In genomic region chr2:121809607-121810006, GRCh38 we compare ENCODE assay signal across 23 cellular contexts. TPM values are rescaled to one million over a fixed set of nuclear protein-coding genes. Genes with fewer than 3 reads are reported as not detected.
DNase-seq lines count a peak whose midpoint lies in the region; ATAC-seq, FAIRE-seq and TF ChIP-seq lines count a peak whose summit lies in the region.
"Had no signal": no experiment of that assay in that cellular context is flagged by ENCODE, and none has a peak within 500 bp of the region (broad histone marks: within the 10 kb centered on the region; RNA-seq: fewer than 3 reads in every experiment).

No MANE protein-coding gene starts in this region.

- no peak overlapping the region for H3K18ac ChIP-seq in H1 (ENCODE audit: extremely low read depth, low read length)

- no peak overlapping the region for H2AFZ ChIP-seq in H1 (ENCODE audit: low read length)

- H2BK5ac ChIP-seq in H1 (ENCODE audit: low read depth, low read length), result no peak overlapping the region; the same call in 1 of the 2 replicates

- ATAC-seq in HG03135 (IDR thresholded peaks at IDR 0.05; ENCODE audit: unreplicated experiment), result no peak
- no peak for ATAC-seq in activated naive CD8-positive, alpha-beta T cell treated with anti-CD3 and anti-CD28 coated beads, Interleukin-2, amount 50 U/mL, for 24 hours
- ATAC-seq: Panc1, T-cell had no signal

- H3K27me3 Mint-ChIP-seq in activated naive CD8-positive, alpha-beta T cell treated with anti-CD3 and anti-CD28 coated beads, Interleukin-2, amount 50 U/mL, for 24 hours, result peaks cover 14% of the 10 kb centered on the region
- peaks cover 6% of the 10 kb centered on the region for H3K27me3 Mint-ChIP-seq in activated CD4-positive, alpha-beta T cell treated with anti-CD3 and anti-CD28 coated beads, Interleukin-2, amount 10 ng/mL, durations not matched to agents 24 days and 14 days

- no peak overlapping the region for H4K8ac ChIP-seq in H1 (ENCODE audit: extremely low read depth, insufficient read depth, low read length)

- DNase-seq in NCI-H510A treated with DMSO at 0.1 percent for 48 hours (lab: John Stamatoyannopoulos, UW) (peak; percentile 20), NCI-H510A (lab: John Stamatoyannopoulos, UW) (no peak), H1 (ENCODE audit: low read depth in 1 of 2, low spot score in 2 of 2) (no peak), myocyte (ENCODE audit: low read depth) (peak; percentile 86), cerebellar nuclear complex (lab: John Stamatoyannopoulos, UW) (no peak)
- DNase-seq in activated naive CD8-positive, alpha-beta T cell treated with anti-CD3 and anti-CD28 coated beads, Interleukin-2, amount 50 U/mL, for 24 hours, result no peak
- no peak for DNase-seq in activated CD4-positive, alpha-beta T cell treated with anti-CD3 and anti-CD28 coated beads, Interleukin-2, amount 10 ng/mL, durations not matched to agents 24 days and 14 days
- DNase-seq: BE2C; CD4-positive, alpha-beta T cell; GOT3; HFFc6; NCI-H1048; NCI-H1436 treated with DMSO at 0.1 percent for 48 hours; NCI-H2081 treated with DMSO at 0.1 percent for 48 hours; NCI-H345; NCI-H748 treated with DMSO at 0.1 percent for 48 hours; Right ventricle myocardium superior; T-cell had no signal

- H3K9me3 ChIP-seq in H1 (ENCODE audit: insufficient read depth in 2 of 2, low read depth in 1 of 2, low read length in 1 of 2), result no peaks in the 10 kb centered on the region
- H3K9me3 ChIP-seq: BE2C had no signal

- peaks cover 1 to 14% (median 6%) of the 10 kb centered on the region in 4 experiments; a peak in 5 of 7 replicates for H3K4me1 ChIP-seq in H1 (replicated peaks in 1 of 4; ENCODE audit: control insufficient read depth in 3 of 4, insufficient read depth in 4 of 4, low read length in 3 of 4)

- no peak for FAIRE-seq in H1 (lab: Jason Lieb, UNC)

- no peaks in the 10 kb centered on the region for H3K79me2 ChIP-seq in H1 (ENCODE audit: control insufficient read depth in 1 of 2, insufficient read depth in 2 of 2, low read length in 2 of 2)

- no peak overlapping the region for H3K4ac ChIP-seq in H1 (replicated peaks; ENCODE audit: insufficient read length, low read depth, low read length)

- H2AK5ac ChIP-seq in H1 (ENCODE audit: low read depth, low read length), result no peak overlapping the region

- no peaks in the 10 kb centered on the region for H3K9me3 Mint-ChIP-seq in activated naive CD8-positive, alpha-beta T cell treated with anti-CD3 and anti-CD28 coated beads, Interleukin-2, amount 50 U/mL, for 24 hours
- no peaks in the 10 kb centered on the region for H3K9me3 Mint-ChIP-seq in activated CD4-positive, alpha-beta T cell treated with anti-CD3 and anti-CD28 coated beads, Interleukin-2, amount 10 ng/mL, durations not matched to agents 24 days and 14 days
- H3K9me3 Mint-ChIP-seq: CD4-positive, alpha-beta T cell; HFFc6; T-cell had no signal

- no peak overlapping the region for H2BK15ac ChIP-seq in H1 (ENCODE audit: low read length)

- peaks cover 15% of the 10 kb centered on the region for H3K4me1 Mint-ChIP-seq in activated naive CD8-positive, alpha-beta T cell treated with anti-CD3 and anti-CD28 coated beads, Interleukin-2, amount 50 U/mL, for 24 hours
- no peaks in the 10 kb centered on the region for H3K4me1 Mint-ChIP-seq in activated CD4-positive, alpha-beta T cell treated with anti-CD3 and anti-CD28 coated beads, Interleukin-2, amount 10 ng/mL, durations not matched to agents 24 days and 14 days

- no peak for TF ChIP-seq POLR2A in H1 (IDR thresholded peaks at IDR 0.05; ENCODE audit: control extremely low read depth in 1 of 2, low read depth in 2 of 2, low read length in 2 of 2)

- H3K23me2 ChIP-seq in H1 (ENCODE audit: low read depth, low read length), result no peaks in the 10 kb centered on the region

- H2BK120ac ChIP-seq in H1 (replicated peaks; ENCODE audit: low read depth, low read length), result no peak overlapping the region

- 80% methylated on average over 4 of the region's 4 CpGs; no CpG with 5 or more reads in 1 of the 2 experiments for WGBS in H1 (ENCODE audit: extremely low coverage in 1 of 2, insufficient coverage in 1 of 2, insufficient read length in 1 of 2, insufficient replicate concordance in 2 of 2, low coverage in 1 of 2, low lambda C conversion rate in 2 of 2, missing lambda C conversion rate in 1 of 2), 2 experiments

- no peaks in the 10 kb centered on the region for H3K36me3 Mint-ChIP-seq in activated naive CD8-positive, alpha-beta T cell treated with anti-CD3 and anti-CD28 coated beads, Interleukin-2, amount 50 U/mL, for 24 hours (ENCODE audit: low read depth)
- no peaks in the 10 kb centered on the region for H3K36me3 Mint-ChIP-seq in activated CD4-positive, alpha-beta T cell treated with anti-CD3 and anti-CD28 coated beads, Interleukin-2, amount 10 ng/mL, durations not matched to agents 24 days and 14 days (ENCODE audit: low read depth)
- H3K36me3 Mint-ChIP-seq: T-cell had no signal

- H3K9ac ChIP-seq in H1 (replicated peaks in 1 of 4; ENCODE audit: extremely low read depth in 1 of 4, low read depth in 3 of 4, low read length in 3 of 4), result no peak overlapping the region
- H3K9ac ChIP-seq: KMS-11 had no signal

- H3K23ac ChIP-seq in H1 (ENCODE audit: insufficient read length), result no peak overlapping the region

- TF ChIP-seq EP300 in H1 (IDR thresholded peaks at IDR 0.05; ENCODE audit: borderline replicate concordance in 1 of 2, low read depth in 2 of 2, low read length in 2 of 2), result no peak

- intact Hi-C loops in activated CD4-positive, alpha-beta T cell treated with anti-CD3 and anti-CD28 coated beads, Interleukin-2, amount 10 ng/mL, durations not matched to agents 24 days and 14 days (cut with micrococcal nuclease), result no loop called here

- POLR2A ChIA-PET in H1 (lab: Charles Lee; ENCODE audit: partially characterized antibody), result interaction anchor here (1.0 kb wide), 1 partner anchor 18 kb away, joined by 3 read pairs; no protein-coding TSS in a partner anchor

- H2BK12ac ChIP-seq in H1 (ENCODE audit: low read depth, low read length), result peak overlapping the region; percentile 4; the same call in 1 of the 2 replicates

- H4K91ac ChIP-seq in H1 (replicated peaks; ENCODE audit: insufficient read length, low read length), result no peak overlapping the region

- H3K27ac ChIP-seq in H1 (ENCODE audit: low read depth, low read length), result no peak overlapping the region
- H3K27ac ChIP-seq: 22Rv1, KMS-11, SK-N-MC had no signal

- no peaks in the 10 kb centered on the region for H3K79me1 ChIP-seq in H1 (ENCODE audit: low read depth, low read length)

- H3K4me3 Mint-ChIP-seq in activated naive CD8-positive, alpha-beta T cell treated with anti-CD3 and anti-CD28 coated beads, Interleukin-2, amount 50 U/mL, for 24 hours, result no peak overlapping the region
- no peak overlapping the region for H3K4me3 Mint-ChIP-seq in activated CD4-positive, alpha-beta T cell treated with anti-CD3 and anti-CD28 coated beads, Interleukin-2, amount 10 ng/mL, durations not matched to agents 24 days and 14 days
- H3K4me3 Mint-ChIP-seq: CD4-positive, alpha-beta T cell; HFFc6; T-cell had no signal

- H4K5ac ChIP-seq in H1 (ENCODE audit: insufficient read length, low read depth, low read length), result no peak overlapping the region

- CTCF ChIA-PET in H1 (lab: Charles Lee; ENCODE audit: partially characterized antibody), result interaction anchor here (1.0 to 1.4 kb wide), 6 partner anchors 15 to 297 kb away, joined by 3 to 4 read pairs (median 4); no protein-coding TSS in a partner anchor

- TF ChIP-seq RAD21 in H1 (IDR thresholded peaks at IDR 0.05 in 1 of 2, conservative IDR thresholded peaks at IDR 0.05 in 1 of 2; ENCODE audit: low read depth in 2 of 2, low read length in 2 of 2), result no peak

- H3K27ac Mint-ChIP-seq in activated naive CD8-positive, alpha-beta T cell treated with anti-CD3 and anti-CD28 coated beads, Interleukin-2, amount 50 U/mL, for 24 hours, result no peak overlapping the region
- no peak overlapping the region for H3K27ac Mint-ChIP-seq in activated CD4-positive, alpha-beta T cell treated with anti-CD3 and anti-CD28 coated beads, Interleukin-2, amount 10 ng/mL, durations not matched to agents 24 days and 14 days
- H3K27ac Mint-ChIP-seq: CD4-positive, alpha-beta T cell; HFFc6; T-cell had no signal

- no peaks in the 10 kb centered on the region for H4K20me1 ChIP-seq in H1 (replicated peaks in 1 of 2; ENCODE audit: control insufficient read depth in 1 of 2, insufficient read depth in 2 of 2, low read length in 2 of 2)

- no peaks in the 10 kb centered on the region for H3K36me3 ChIP-seq in H1 (ENCODE audit: control insufficient read depth in 2 of 4, insufficient read depth in 4 of 4, low read length in 3 of 4)
- H3K36me3 ChIP-seq: BE2C had no signal

- H2BK20ac ChIP-seq in H1 (ENCODE audit: low read length), result peak overlapping the region; percentile 40; the same call in 1 of the 2 replicates

- H3K14ac ChIP-seq in H1 (ENCODE audit: insufficient read length), result no peak overlapping the region

- TF ChIP-seq CTCF in H1 (IDR thresholded peaks at IDR 0.05; ENCODE audit: control extremely low read depth in 1 of 3, insufficient read depth in 1 of 3, low read depth in 1 of 3, low read length in 3 of 3), result no peak

- H3K27me3 ChIP-seq in H1 (replicated peaks in 1 of 4; ENCODE audit: control insufficient read depth in 3 of 4, extremely low read depth in 1 of 4, insufficient read depth in 3 of 4, low read length in 3 of 4), result no peaks in the 10 kb centered on the region
- H3K27me3 ChIP-seq: BE2C had no signal

- no peak overlapping the region for H3K4me3 ChIP-seq in H1 (ENCODE audit: extremely low read depth in 1 of 4, insufficient read depth in 2 of 4, low read depth in 3 of 4, low read length in 4 of 4)
- H3K4me3 ChIP-seq: SK-N-MC had no signal

- no peak overlapping the region for H3K56ac ChIP-seq in H1 (replicated peaks; ENCODE audit: insufficient read length, low read depth, low read length)

- no peak overlapping the region for H3K4me2 ChIP-seq in H1 (ENCODE audit: insufficient read depth in 1 of 2, low read depth in 2 of 2, low read length in 2 of 2)
- H3K4me2 ChIP-seq: KMS-11 had no signal

TF ChIP-seq in H1, 55 proteins besides CTCF, POLR2A, EP300 and RAD21 (continues in another document):
- no peak for TF ChIP-seq ZNF274 (IDR thresholded peaks at IDR 0.05; ENCODE audit: borderline replicate concordance, extremely low read depth, low read length)
- TF ChIP-seq GABPA (IDR thresholded peaks at IDR 0.05; ENCODE audit: borderline replicate concordance, insufficient read depth, low read length), result no peak

RNA-seq across cellular contexts. Expression of gene TSN, which starts 54.2 kb away (rescaled TPM):
- total RNA-seq in H1 (2021; fragmentation: NEBNext Ultra II Directional; extraction: Animal tissue kit (Norgen Biotek cat#: 25700)), result 96.1 and 96.3 TPM in 2 replicates
- polyA plus RNA-seq in H1 (2011; rRNA removed), result 30.6 and 44.4 TPM in 2 replicates
- polyA plus RNA-seq in H1 (2011; cell fraction: cytosol; rRNA removed), result 41.2 TPM
- polyA plus RNA-seq in H1 (2011; cell fraction: nucleus; rRNA removed), result 20.6 TPM
- 45.5 to 71.2 TPM (median 55.4 TPM) in 4 replicates for polyA plus RNA-seq in H1 (2012, experiment 1 of 2)
- 11.8 TPM for polyA plus RNA-seq in H1 (2012, experiment 2 of 2)
- 45.9 TPM for polyA plus RNA-seq in H1 (2013, experiment 1 of 2)
- polyA plus RNA-seq in H1 (2013, experiment 2 of 2), result 49.5 TPM
- polyA minus RNA-seq in H1 (2011; rRNA and poly(A)+ RNA removed), result 50.1 and 67.4 TPM in 2 replicates
- polyA minus RNA-seq in H1 (2011; cell fraction: cytosol; rRNA and poly(A)+ RNA removed), result 44.2 TPM
- polyA minus RNA-seq in H1 (2011; cell fraction: nucleus; rRNA and poly(A)+ RNA removed), result 54.5 TPM
- total RNA-seq in myocyte, result 46.4 and 47.2 TPM in 2 replicates
- 36.6 TPM for polyA plus RNA-seq in myocyte (2012)
- total RNA-seq in activated CD4-positive, alpha-beta T cell treated with anti-CD3 and anti-CD28 coated beads, Interleukin-2, amount 10 ng/mL, durations not matched to agents 24 days and 14 days, result 72.6 and 76.5 TPM in 2 replicates

Comparison
In these comparisons a context has a peak if more than half of its experiments do, and no peak if none do; other contexts are left out.
1. DNase-seq: peak in NCI-H510A treated with DMSO at 0.1 percent for 48 hours (single experiment) and myocyte (single experiment); none in NCI-H510A (single experiment), H1 (0 of 2), activated naive CD8-positive, alpha-beta T cell treated with anti-CD3 and anti-CD28 coated beads, Interleukin-2, amount 50 U/mL, for 24 hours (single experiment), activated CD4-positive, alpha-beta T cell treated with anti-CD3 and anti-CD28 coated beads, Interleukin-2, amount 10 ng/mL, durations not matched to agents 24 days and 14 days (single experiment) and cerebellar nuclear complex (0 of 2).